Comparison of ENCODE assay signal across 1 cellular context in genomic region chr20:61979701-61980635, GRCh38.
TF ChIP-seq lines count a peak whose summit lies in the region.

No MANE protein-coding gene starts in this region.

TF ChIP-seq in IMR-90, 13 proteins besides CTCF, POLR2A, EP300 and RAD21:
- TF ChIP-seq MXI1 (IDR thresholded peaks at IDR 0.05; ENCODE audit: borderline replicate concordance, low read depth, low read length) (no peak), USF2 (IDR thresholded peaks at IDR 0.05; ENCODE audit: low read depth, low read length) (no peak), RFX5 (IDR thresholded peaks at IDR 0.05; ENCODE audit: low read depth, low read length) (no peak), ELK1 (IDR thresholded peaks at IDR 0.05; ENCODE audit: borderline replicate concordance, low read depth, low read length) (no peak), RCOR1 (IDR thresholded peaks at IDR 0.05; ENCODE audit: insufficient replicate concordance, low read length) (no peak), BHLHE40 (IDR thresholded peaks at IDR 0.05; ENCODE audit: low read depth, low read length) (no peak), SMC3 (IDR thresholded peaks at IDR 0.05; ENCODE audit: low read depth, low read length) (no peak), FOS (IDR thresholded peaks at IDR 0.05; ENCODE audit: low read depth, low read length) (no peak), MAZ (IDR thresholded peaks at IDR 0.05; ENCODE audit: borderline replicate concordance, low read depth, low read length) (no peak), MAFK (IDR thresholded peaks at IDR 0.05; ENCODE audit: low read depth, low read length) (no peak), NFE2L2 (IDR thresholded peaks at IDR 0.05; ENCODE audit: low read depth, low read length) (no peak), CEBPB (IDR thresholded peaks at IDR 0.05; ENCODE audit: low read depth, low read length) (no peak), CHD1 (IDR thresholded peaks at IDR 0.05; ENCODE audit: low read depth, low read length) (no peak)
TF ChIP-seq in IMR-90: peak in this region for 0.
